ENCODE assay signal across 26 cellular contexts in the genomic region with DNA sequence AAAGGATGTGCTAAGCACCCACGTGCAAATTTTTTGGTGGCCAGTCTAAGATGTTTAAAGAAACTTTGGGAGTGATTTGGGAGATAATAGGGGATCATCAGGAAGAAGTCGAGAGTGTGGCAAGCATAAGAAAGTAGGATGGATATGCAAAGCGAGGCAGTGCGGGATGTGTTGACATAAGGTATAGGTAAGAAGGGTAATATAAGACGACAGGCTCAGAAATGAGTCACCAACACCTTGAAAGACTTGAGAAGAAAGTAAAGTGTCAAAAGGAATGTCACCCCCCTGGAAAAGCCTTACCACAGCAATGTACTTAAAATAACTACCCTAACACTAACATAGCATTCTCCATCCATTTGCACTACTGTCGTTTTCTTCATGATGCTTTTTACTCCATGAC.
DNase-seq lines count a peak whose midpoint lies in the region; ATAC-seq and TF ChIP-seq lines count a peak whose summit lies in the region.
"Had no signal": no experiment of that assay in that cellular context is flagged by ENCODE, and none has a peak within 500 bp of the region (broad histone marks: within the 10 kb centered on the region; RNA-seq: fewer than 3 reads in every experiment).

No MANE protein-coding gene starts in this region.

- H3K4me1 ChIP-seq in H9 (ENCODE audit: insufficient read depth, low read length) (peaks cover 7% of the 10 kb centered on the region; the same call in 1 of the 2 replicates), hepatocyte (ENCODE audit: insufficient read depth) (peaks cover 15% of the 10 kb centered on the region), right atrium auricular region (peaks cover 0 to 12% of the 10 kb centered on the region in 2 donors)
- H3K4me1 ChIP-seq: body of pancreas, HAP-1, sigmoid colon had no signal

- peak overlapping the region in 1 of 3 experiments; percentile 16; a peak in 2 of 7 replicates for H3K27ac Mint-ChIP-seq in H9
- peak overlapping the region; percentile 93 for H3K27ac Mint-ChIP-seq in stimulated activated memory B cell treated with anti-CD40 and anti-IgM and Interleukin-4, amounts not matched to agents 10 μg/mL and 1 μg/mL and 100 μg/mL, for 72 hours
- H3K27ac Mint-ChIP-seq: activated CD4-positive, alpha-beta memory T cell treated with anti-CD3 and anti-CD28 coated beads, Interleukin-2, amount 10 ng/mL, durations not matched to agents 7 days and 5 days had no signal

- H3K36me3 Mint-ChIP-seq in H9 (ENCODE audit: insufficient read depth in 1 of 3, low read depth in 3 of 3): peaks cover 0 to 7% (median 0%) of the 10 kb centered on the region in 3 experiments; a peak in 2 of 7 replicates
- peaks cover 12% of the 10 kb centered on the region for H3K36me3 Mint-ChIP-seq in stimulated activated memory B cell treated with anti-CD40 and anti-IgM and Interleukin-4, amounts not matched to agents 10 μg/mL and 1 μg/mL and 100 μg/mL, for 72 hours
- H3K36me3 Mint-ChIP-seq: CD4-positive, CD25-positive, alpha-beta regulatory T cell had no signal

- no peak overlapping the region for H3K9ac ChIP-seq in H9 (ENCODE audit: extremely low read depth, insufficient read length, low read length)

- H3K9me3 ChIP-seq in H9 (ENCODE audit: control insufficient read depth, low read depth, low read length) (no peaks in the 10 kb centered on the region), hepatocyte (ENCODE audit: low read depth) (no peaks in the 10 kb centered on the region), right atrium auricular region (peaks cover 0 to 20% of the 10 kb centered on the region in 2 donors)

- H2BK120ac ChIP-seq in H9 (ENCODE audit: low read depth, low read length, poor library complexity, severe bottlenecking): no peak overlapping the region

- peaks cover 32 to 34% of the 10 kb centered on the region in 2 experiments for H3K4me1 Mint-ChIP-seq in H9
- peaks cover 33% of the 10 kb centered on the region for H3K4me1 Mint-ChIP-seq in stimulated activated memory B cell treated with anti-CD40 and anti-IgM and Interleukin-4, amounts not matched to agents 10 μg/mL and 1 μg/mL and 100 μg/mL, for 72 hours
- H3K4me1 Mint-ChIP-seq: activated CD4-positive, alpha-beta memory T cell treated with anti-CD3 and anti-CD28 coated beads, Interleukin-2, amount 10 ng/mL, durations not matched to agents 7 days and 5 days had no signal

- H3K27ac ChIP-seq in H9 (ENCODE audit: insufficient read length, low read depth, low read length): no peak overlapping the region
- H3K27ac ChIP-seq in VCaP: peak overlapping the region; percentile 89
- H3K27ac ChIP-seq in hepatocyte: peak overlapping the region; percentile 69
- no peak overlapping the region for H3K27ac ChIP-seq in right atrium auricular region
- H3K27ac ChIP-seq: body of pancreas, HL-60, sigmoid colon had no signal

- no peak overlapping the region for H3K56ac ChIP-seq in H9 (ENCODE audit: insufficient read length, low read depth, low read length)

- no peaks in the 10 kb centered on the region for H3K79me1 ChIP-seq in H9 (ENCODE audit: insufficient read depth, low read depth, low read length, poor library complexity, severe bottlenecking)

- H3K14ac ChIP-seq in H9 (ENCODE audit: insufficient read depth, low read length): no peak overlapping the region

- H3K27me3 ChIP-seq in H9 (ENCODE audit: insufficient read depth, low read length) (no peaks in the 10 kb centered on the region), hepatocyte (no peaks in the 10 kb centered on the region), right atrium auricular region (no peaks in the 10 kb centered on the region)
- H3K27me3 ChIP-seq: body of pancreas, sigmoid colon, tibial nerve had no signal

- H3K23me2 ChIP-seq in H9 (ENCODE audit: insufficient read length, low read depth, low read length, poor library complexity, severe bottlenecking): no peaks in the 10 kb centered on the region

- peaks cover 17 to 18% of the 10 kb centered on the region in 2 experiments for H3K9me3 Mint-ChIP-seq in H9
- H3K9me3 Mint-ChIP-seq in stimulated activated memory B cell treated with anti-CD40 and anti-IgM and Interleukin-4, amounts not matched to agents 10 μg/mL and 1 μg/mL and 100 μg/mL, for 72 hours: peaks cover 6% of the 10 kb centered on the region

- no peak overlapping the region for H2BK20ac ChIP-seq in H9 (ENCODE audit: low read depth, low read length, poor library complexity, severe bottlenecking)

- H3K18ac ChIP-seq in H9 (ENCODE audit: insufficient read length, low read depth, low read length): no peak overlapping the region

- WGBS in H9 (ENCODE audit: extremely low coverage, insufficient read length, low lambda C conversion rate): no CpG with 5 or more reads among the region's 6 CpGs
- 40% methylated on average over 6 of the region's 6 CpGs for WGBS in hepatocyte (ENCODE audit: low lambda C conversion rate, missing lambda C conversion rate)

- H3K23ac ChIP-seq in H9 (ENCODE audit: insufficient read length, low read depth, low read length): no peak overlapping the region

- peak; percentile 49 for DNase-seq in H9
- peak; percentile 54 for DNase-seq in hepatocyte (ENCODE audit: low spot score)
- no peak for DNase-seq in NCI-H345 treated with DMSO at 0.1 percent for 48 hours (lab: John Stamatoyannopoulos, UW; ENCODE audit: unreplicated experiment)
- DNase-seq in right atrium auricular region (ENCODE audit: low spot score): no peak
- DNase-seq: activated CD4-positive, alpha-beta memory T cell treated with anti-CD3 and anti-CD28 coated beads, Interleukin-2, amount 10 ng/mL, durations not matched to agents 7 days and 5 days; body of pancreas; CD4-positive, CD25-positive, alpha-beta regulatory T cell; effector CD4-positive, alpha-beta T cell; erythroblast; foreskin fibroblast; mammary epithelial cell; NCI-H1105; NCI-H2081; NCI-H226; SHP77 treated with DMSO at 0.1 percent for 48 hours; sigmoid colon; stimulated activated CD4-positive, alpha-beta T cell treated with anti-CD3 and anti-CD28 coated beads, Interleukin-15, amount 100 ng/mL, for 24 hours had no signal

- no peaks in the 10 kb centered on the region for H3K79me2 ChIP-seq in H9 (ENCODE audit: insufficient read depth, low read length)
- no peaks in the 10 kb centered on the region for H3K79me2 ChIP-seq in hepatocyte

- no peak overlapping the region for H2BK12ac ChIP-seq in H9 (ENCODE audit: insufficient read length, low read depth, low read length)

- H3K4me2 ChIP-seq in H9 (ENCODE audit: insufficient read depth, insufficient read length, low read length) (peak overlapping the region; percentile 20), hepatocyte (no peak overlapping the region)

- ATAC-seq in stimulated activated memory B cell treated with anti-CD40 and anti-IgM and Interleukin-4, amounts not matched to agents 10 μg/mL and 1 μg/mL and 100 μg/mL, for 72 hours: no peak
- ATAC-seq in GM21515 (IDR thresholded peaks at IDR 0.05; ENCODE audit: unreplicated experiment) (no peak), HG03571 (IDR thresholded peaks at IDR 0.05; ENCODE audit: unreplicated experiment) (no peak)
- ATAC-seq: activated CD4-positive, CD25-positive, alpha-beta regulatory T cell treated with anti-CD3 and anti-CD28 coated beads, Interleukin-2, amount 50 U/mL, for 24 hours; body of pancreas; Panc1 had no signal

- no peaks in the 10 kb centered on the region for H3K36me3 ChIP-seq in hepatocyte (replicated peaks; ENCODE audit: insufficient read depth, low read depth)
- no peaks in the 10 kb centered on the region for H3K36me3 ChIP-seq in right atrium auricular region
- H3K36me3 ChIP-seq: HAP-1, sigmoid colon, tibial nerve had no signal

- TF ChIP-seq CTCF in H9 (conservative IDR thresholded peaks at IDR 0.05) (no peak), VCaP (conservative IDR thresholded peaks at IDR 0.05) (no peak), hepatocyte (IDR thresholded peaks at IDR 0.05; ENCODE audit: poor library complexity) (no peak), right atrium auricular region (IDR thresholded peaks at IDR 0.05) (no peak)

- H4K8ac ChIP-seq in H9 (replicated peaks; ENCODE audit: insufficient read length, low read depth, low read length): no peak overlapping the region

- H4K91ac ChIP-seq in H9 (ENCODE audit: insufficient read length, low read depth, low read length): no peak overlapping the region

- H3K4me3 ChIP-seq in hepatocyte (no peak overlapping the region), right atrium auricular region (no peak overlapping the region)
- H3K4me3 ChIP-seq: body of pancreas, HAP-1, sigmoid colon, tibial nerve had no signal

- H3K27me3 Mint-ChIP-seq in H9 (ENCODE audit: low read depth): no peaks in the 10 kb centered on the region; the same call in 1 of the 2 replicates
- H3K27me3 Mint-ChIP-seq in stimulated activated memory B cell treated with anti-CD40 and anti-IgM and Interleukin-4, amounts not matched to agents 10 μg/mL and 1 μg/mL and 100 μg/mL, for 72 hours: no peaks in the 10 kb centered on the region
- H3K27me3 Mint-ChIP-seq: CD4-positive, CD25-positive, alpha-beta regulatory T cell had no signal

- H3K4me3 Mint-ChIP-seq in H9: peak overlapping the region in 1 of 2 experiments; percentile 18; a peak in 1 of 5 replicates
- no peak overlapping the region for H3K4me3 Mint-ChIP-seq in stimulated activated memory B cell treated with anti-CD40 and anti-IgM and Interleukin-4, amounts not matched to agents 10 μg/mL and 1 μg/mL and 100 μg/mL, for 72 hours
- H3K4me3 Mint-ChIP-seq: activated CD4-positive, alpha-beta memory T cell treated with anti-CD3 and anti-CD28 coated beads, Interleukin-2, amount 10 ng/mL, durations not matched to agents 7 days and 5 days had no signal

- no peak overlapping the region for H2BK15ac ChIP-seq in H9 (ENCODE audit: low read depth, low read length)

- H2AFZ ChIP-seq in H9 (ENCODE audit: low read length) (no peak overlapping the region), hepatocyte (no peak overlapping the region)

- H3T11ph ChIP-seq in H9 (ENCODE audit: low read length): no peak overlapping the region

- no peak overlapping the region for H2BK5ac ChIP-seq in H9 (ENCODE audit: insufficient read length, low read length)

- H3K4ac ChIP-seq in H9 (ENCODE audit: low read depth, low read length): no peak overlapping the region

- H3K9me2 ChIP-seq in hepatocyte (replicated peaks; ENCODE audit: insufficient read depth): no peaks in the 10 kb centered on the region

- no peak overlapping the region for H2AK5ac ChIP-seq in H9 (ENCODE audit: insufficient read length, low read length)

- no peaks in the 10 kb centered on the region for H4K20me1 ChIP-seq in H9 (ENCODE audit: control insufficient read depth, insufficient read depth, insufficient read length)
- no peaks in the 10 kb centered on the region for H4K20me1 ChIP-seq in hepatocyte (ENCODE audit: insufficient read depth, poor library complexity, severe bottlenecking)

- no peak overlapping the region for H4K5ac ChIP-seq in H9 (ENCODE audit: insufficient read length, low read depth, low read length)

Comparison
In these comparisons a context has a peak if more than half of its experiments do, and no peak if none do; other contexts are left out.
1. DNase-seq: peak in H9 (single experiment) and hepatocyte (single experiment); none in NCI-H345 treated with DMSO at 0.1 percent for 48 hours (single experiment) and right atrium auricular region (single experiment).
2. H3K27ac ChIP-seq: peak in VCaP (single experiment) and hepatocyte (single experiment); none in H9 (single experiment) and right atrium auricular region (0 of 2).